ENCODE assay signal across 2 cellular contexts in the genomic region with DNA sequence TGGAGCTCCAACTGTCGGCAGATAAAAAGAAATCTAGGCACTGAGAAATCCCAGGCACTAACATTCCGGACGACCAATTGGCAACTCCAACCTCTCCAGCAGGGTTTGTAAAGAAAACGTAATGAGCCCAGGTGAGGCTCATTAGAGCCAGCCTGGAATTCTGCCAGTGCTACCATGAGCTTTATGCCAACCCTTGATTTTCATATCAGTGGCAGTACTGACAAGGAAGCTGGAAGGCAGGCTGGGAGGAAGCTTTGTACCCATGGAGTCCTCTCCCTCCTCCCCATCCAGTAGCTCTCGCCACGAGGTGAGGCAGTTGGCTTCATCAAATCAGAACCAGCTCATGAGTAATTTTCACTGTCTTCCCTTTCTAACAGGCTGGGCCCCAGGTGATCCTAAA.
TF ChIP-seq lines count a peak whose summit lies in the region.

No MANE protein-coding gene starts in this region.

TF ChIP-seq in HepG2, 621 proteins besides CTCF, POLR2A, EP300 and RAD21:
- TF ChIP-seq ZNF263 (CRISPR knock-in tag; IDR thresholded peaks at IDR 0.05), result 0 out of 2 replicates have a peak, but pooled peaks have one; percentile 53
- TF ChIP-seq ZNF354B (CRISPR knock-in tag; IDR thresholded peaks at IDR 0.05), result no peak
- no peak for TF ChIP-seq MYNN (CRISPR knock-in tag; IDR thresholded peaks at IDR 0.05; ENCODE audit: low read depth)

TF ChIP-seq in H1, 55 proteins besides CTCF, POLR2A, EP300 and RAD21 (continued from another document):
- TF ChIP-seq, protein P1, sequence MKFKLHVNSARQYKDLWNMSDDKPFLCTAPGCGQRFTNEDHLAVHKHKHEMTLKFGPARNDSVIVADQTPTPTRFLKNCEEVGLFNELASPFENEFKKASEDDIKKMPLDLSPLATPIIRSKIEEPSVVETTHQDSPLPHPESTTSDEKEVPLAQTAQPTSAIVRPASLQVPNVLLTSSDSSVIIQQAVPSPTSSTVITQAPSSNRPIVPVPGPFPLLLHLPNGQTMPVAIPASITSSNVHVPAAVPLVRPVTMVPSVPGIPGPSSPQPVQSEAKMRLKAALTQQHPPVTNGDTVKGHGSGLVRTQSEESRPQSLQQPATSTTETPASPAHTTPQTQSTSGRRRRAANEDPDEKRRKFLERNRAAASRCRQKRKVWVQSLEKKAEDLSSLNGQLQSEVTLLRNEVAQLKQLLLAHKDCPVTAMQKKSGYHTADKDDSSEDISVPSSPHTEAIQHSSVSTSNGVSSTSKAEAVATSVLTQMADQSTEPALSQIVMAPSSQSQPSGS (IDR thresholded peaks at IDR 0.05; ENCODE audit: low read length), result no peak
- TF ChIP-seq SRF (IDR thresholded peaks at IDR 0.05; ENCODE audit: low read depth, low read length) (no peak), YY1 (IDR thresholded peaks at IDR 0.05; ENCODE audit: low read depth, low read length) (no peak), RXRA (IDR thresholded peaks at IDR 0.05; ENCODE audit: insufficient read depth, low read depth, low read length) (no peak), CEBPB (IDR thresholded peaks at IDR 0.05; ENCODE audit: low read depth, low read length) (no peak), KDM5A (IDR thresholded peaks at IDR 0.05; ENCODE audit: low read length) (no peak), SIX5 (IDR thresholded peaks at IDR 0.05; ENCODE audit: low read depth, low read length) (no peak), HDAC2 (IDR thresholded peaks at IDR 0.05; ENCODE audit: borderline replicate concordance in 1 of 2, low read depth in 2 of 2, low read length in 2 of 2) (no peak), ZNF274 (IDR thresholded peaks at IDR 0.05; ENCODE audit: borderline replicate concordance, extremely low read depth, low read length) (no peak), SP2 (IDR thresholded peaks at IDR 0.05; ENCODE audit: low read length) (no peak), FOSL1 (IDR thresholded peaks at IDR 0.05; ENCODE audit: insufficient read depth, low read depth, low read length) (no peak), CTBP2 (IDR thresholded peaks at IDR 0.05; ENCODE audit: borderline replicate concordance, insufficient read depth, insufficient read length, low read length) (no peak), CBX8 (IDR thresholded peaks at IDR 0.05; ENCODE audit: borderline replicate concordance, low read depth, low read length) (no peak), SIRT6 (IDR thresholded peaks at IDR 0.05; ENCODE audit: low read length) (no peak), GTF2F1 (IDR thresholded peaks at IDR 0.05; ENCODE audit: borderline replicate concordance, low read depth, low read length) (no peak)
- TF ChIP-seq, protein P2, sequence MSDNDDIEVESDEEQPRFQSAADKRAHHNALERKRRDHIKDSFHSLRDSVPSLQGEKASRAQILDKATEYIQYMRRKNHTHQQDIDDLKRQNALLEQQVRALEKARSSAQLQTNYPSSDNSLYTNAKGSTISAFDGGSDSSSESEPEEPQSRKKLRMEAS (IDR thresholded peaks at IDR 0.05), result no peak
TF ChIP-seq in H1: peak in this region for 0.
